In the genomic region with DNA sequence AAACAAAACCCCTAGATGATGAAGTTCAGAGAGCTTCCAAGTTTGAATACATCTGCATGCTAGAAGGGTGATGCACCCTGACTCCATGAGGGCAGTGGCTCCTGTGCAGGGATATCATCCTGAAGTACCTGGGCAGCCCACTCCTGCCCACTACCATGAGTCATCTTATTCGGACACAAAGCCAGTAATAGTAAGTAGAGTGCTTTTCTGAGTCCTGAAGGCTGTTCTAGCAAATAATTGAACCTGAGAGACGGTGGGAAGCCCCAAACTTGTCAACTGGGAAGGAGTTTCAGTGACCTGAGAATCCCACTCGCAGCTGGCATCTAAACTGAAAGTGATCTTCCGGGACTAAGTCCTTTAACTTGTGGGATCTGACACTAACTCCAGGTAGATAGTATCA, we compare ENCODE assay signal across 18 cellular contexts.
DNase-seq lines count a peak whose midpoint lies in the region; ATAC-seq and TF ChIP-seq lines count a peak whose summit lies in the region.
"Had no signal": no experiment of that assay in that cellular context is flagged by ENCODE, and none has a peak within 500 bp of the region (broad histone marks: within the 10 kb centered on the region; RNA-seq: fewer than 3 reads in every experiment).

No MANE protein-coding gene starts in this region.

- peaks cover 9% of the 10 kb centered on the region for H3K36me3 Mint-ChIP-seq in progenitor cell of endocrine pancreas (ENCODE audit: insufficient read depth)

- H3K4me1 ChIP-seq in PC-3 (ENCODE audit: insufficient read depth, low read length) (peaks cover 35% of the 10 kb centered on the region), GM23248 (ENCODE audit: insufficient read depth) (no peaks in the 10 kb centered on the region)
- H3K4me1 ChIP-seq: suprapubic skin had no signal

- H3K4me1 Mint-ChIP-seq in progenitor cell of endocrine pancreas (ENCODE audit: low read depth), result peaks cover 47% of the 10 kb centered on the region
- H3K4me1 Mint-ChIP-seq: activated CD4-positive, alpha-beta T cell treated with anti-CD3 and anti-CD28 coated beads for 36 hours had no signal

- H3K4me3 Mint-ChIP-seq in progenitor cell of endocrine pancreas (ENCODE audit: low read depth), result no peak overlapping the region
- H3K4me3 Mint-ChIP-seq: activated CD4-positive, alpha-beta T cell treated with anti-CD3 and anti-CD28 coated beads for 36 hours had no signal

- WGBS in GM23248 (ENCODE audit: low coverage in 1 of 2, low lambda C conversion rate in 2 of 2, missing lambda C conversion rate in 2 of 2), 2 experiments, result 68% methylated on average over 4 of the region's 4 CpGs

- POLR2A ChIA-PET in PC-3 (lab: Charles Lee; ENCODE audit: unreplicated experiment), result no interaction called here

- intact Hi-C loops in PC-3 (cut with micrococcal nuclease), result no loop called here

- H3K27ac Mint-ChIP-seq in progenitor cell of endocrine pancreas, result peak overlapping the region; percentile 98
- H3K27ac Mint-ChIP-seq: activated CD4-positive, alpha-beta T cell treated with anti-CD3 and anti-CD28 coated beads for 36 hours; activated T-helper 2 cell treated with anti-CD3 and anti-CD28 coated beads, Interferon-gamma antibody, Interleukin-2, Interleukin-4, amounts not matched to agents 10 μg/mL and 5 μg/mL and 100 μg/mL, durations not matched to agents 14 hours and 24 hours and 36 hours had no signal

- H3K9me2 ChIP-seq in PC-3 (replicated peaks; ENCODE audit: low read length) (no peaks in the 10 kb centered on the region), GM23248 (ENCODE audit: insufficient read depth) (no peaks in the 10 kb centered on the region)

- BruUV-seq in PC-3 (replicated peaks; lab: Mats Ljungman, UMichigan), result no TSS peak

- no peaks in the 10 kb centered on the region for H3K27me3 Mint-ChIP-seq in progenitor cell of endocrine pancreas

- no peak overlapping the region for H3K27ac ChIP-seq in PC-3 (ENCODE audit: low read length)
- H3K27ac ChIP-seq in GM23248, result no peak overlapping the region
- H3K27ac ChIP-seq: left ventricle myocardium inferior, suprapubic skin had no signal

- H3K9me3 ChIP-seq in PC-3 (ENCODE audit: low read length) (no peaks in the 10 kb centered on the region), GM23248 (ENCODE audit: low read depth) (peaks cover 7% of the 10 kb centered on the region)
- H3K9me3 ChIP-seq: suprapubic skin had no signal

- in situ Hi-C loops in GM23248 (cut with MboI), result no loop called here

- H3K79me2 ChIP-seq in PC-3 (ENCODE audit: low read length) (no peaks in the 10 kb centered on the region), GM23248 (ENCODE audit: insufficient read depth) (no peaks in the 10 kb centered on the region)

- H2AFZ ChIP-seq in PC-3 (ENCODE audit: low read length) (no peak overlapping the region), GM23248 (no peak overlapping the region)

- peak; percentile 75 for DNase-seq in DMS53 (lab: John Stamatoyannopoulos, UW)
- DNase-seq in PC-3, result no peak
- DNase-seq in islet precursor cell, result peak; percentile 61
- DNase-seq in progenitor cell of endocrine pancreas (ENCODE audit: low spot score, unreplicated experiment), result no peak
- no peak for DNase-seq in GM23248
- DNase-seq in T-helper 1 cell, result no peak
- DNase-seq: activated CD4-positive, alpha-beta T cell treated with anti-CD3 and anti-CD28 coated beads for 36 hours; dermis blood vessel endothelial cell; H7; left ventricle myocardium inferior; NCI-H1694 treated with DMSO at 0.1 percent for 48 hours; NCI-H226; NK-92 treated with Interleukin-12 subunit alpha and Interleukin-12 subunit beta, amount 100 ng/mL, for 24 hours; RPMI8226 had no signal

- H3K9me3 Mint-ChIP-seq in progenitor cell of endocrine pancreas (ENCODE audit: low read depth), result peaks cover 20% of the 10 kb centered on the region
- H3K9me3 Mint-ChIP-seq: activated T-helper 2 cell treated with anti-CD3 and anti-CD28 coated beads, Interferon-gamma antibody, Interleukin-2, Interleukin-4, amounts not matched to agents 10 μg/mL and 5 μg/mL and 100 μg/mL, durations not matched to agents 14 hours and 24 hours and 36 hours had no signal

- H3K9ac ChIP-seq in PC-3 (ENCODE audit: low read length) (no peak overlapping the region), GM23248 (no peak overlapping the region)

- H3F3A ChIP-seq in PC-3 (ENCODE audit: low read length, unreplicated experiment), result no peaks in the 10 kb centered on the region
- no peaks in the 10 kb centered on the region; the same call in 1 of the 2 replicates for H3F3A ChIP-seq in GM23248 (ENCODE audit: insufficient read depth)

- H3K4me2 ChIP-seq in PC-3 (ENCODE audit: low read length) (peak overlapping the region; percentile 50), GM23248 (ENCODE audit: unreplicated experiment) (no peak overlapping the region)

- TF ChIP-seq CTCF in PC-3 (conservative IDR thresholded peaks at IDR 0.05; ENCODE audit: low read depth, low read length) (no peak), progenitor cell of endocrine pancreas (IDR thresholded peaks at IDR 0.05; ENCODE audit: unreplicated experiment) (no peak)

- H3K36me3 ChIP-seq in PC-3 (ENCODE audit: low read depth, low read length) (no peaks in the 10 kb centered on the region), GM23248 (ENCODE audit: low read depth) (no peaks in the 10 kb centered on the region)
- H3K36me3 ChIP-seq: left ventricle myocardium inferior, suprapubic skin had no signal

- no peak overlapping the region for H3K4me3 ChIP-seq in PC-3 (ENCODE audit: low read length)
- no peak overlapping the region for H3K4me3 ChIP-seq in GM23248
- H3K4me3 ChIP-seq: K562, left ventricle myocardium inferior, suprapubic skin had no signal

- H4K20me1 ChIP-seq in PC-3 (ENCODE audit: low read length), result no peaks in the 10 kb centered on the region
- H4K20me1 ChIP-seq in GM23248 (ENCODE audit: insufficient read depth), result no peaks in the 10 kb centered on the region

- H3K27me3 ChIP-seq in PC-3 (ENCODE audit: low read length), result no peaks in the 10 kb centered on the region
- H3K27me3 ChIP-seq in GM23248 (replicated peaks; ENCODE audit: insufficient read depth), result no peaks in the 10 kb centered on the region
- H3K27me3 ChIP-seq: suprapubic skin had no signal

- ATAC-seq in PC-3 (no peak; the same call in 1 of the 2 replicates), HG03135 (IDR thresholded peaks at IDR 0.05; ENCODE audit: unreplicated experiment) (no peak)
- ATAC-seq: activated CD4-positive, alpha-beta T cell treated with anti-CD3 and anti-CD28 coated beads for 36 hours; K562 had no signal

- CTCF ChIA-PET in PC-3 (lab: Charles Lee), result no interaction called here

Comparison
In these comparisons a context has a peak if more than half of its experiments do, and no peak if none do; other contexts are left out.
1. DNase-seq: peak in DMS53 (single experiment) and islet precursor cell (single experiment); none in PC-3 (single experiment), progenitor cell of endocrine pancreas (single experiment), GM23248 (single experiment) and T-helper 1 cell (0 of 5).